ENCODE assay signal across 7 cellular contexts in the genomic region with DNA sequence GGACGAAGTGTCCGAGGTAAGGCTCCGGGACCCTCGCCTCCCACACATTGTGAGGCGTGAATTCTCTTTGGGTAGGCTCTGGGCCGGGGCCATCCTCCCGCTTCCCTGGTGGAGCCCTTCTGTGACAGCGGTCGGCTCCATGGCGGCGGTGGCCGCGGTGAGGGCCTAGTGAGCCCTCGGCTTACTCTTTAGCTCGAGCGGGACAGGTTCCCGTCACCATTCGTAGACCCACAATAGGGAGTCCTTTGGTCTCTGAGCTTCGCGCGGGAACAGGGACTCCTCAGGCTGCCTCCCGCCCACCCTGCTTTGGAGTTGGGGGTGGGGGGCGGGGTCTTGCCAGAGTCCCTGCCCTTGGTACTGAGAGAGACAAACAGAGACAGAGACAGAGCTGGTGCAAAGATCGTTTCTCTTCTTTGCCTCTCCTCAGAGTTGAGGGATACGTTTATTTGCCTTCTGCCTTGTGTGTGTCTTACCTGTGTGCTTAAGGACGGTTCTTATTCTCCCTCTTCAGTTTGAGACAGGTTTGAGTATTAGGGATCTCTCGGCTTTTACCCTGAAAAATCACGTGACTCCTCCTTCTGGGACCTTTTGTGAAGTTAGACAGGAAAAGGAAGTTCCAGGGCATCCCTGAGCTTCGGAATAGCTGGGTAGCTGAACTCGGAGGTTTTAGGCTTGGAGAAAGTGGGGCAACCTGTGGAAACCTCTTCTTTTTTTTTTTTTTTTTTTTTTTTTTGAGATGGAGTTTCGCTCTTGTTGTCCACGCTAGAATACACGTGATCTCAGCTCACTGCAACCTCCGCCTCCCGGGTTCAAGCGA. TPM values are rescaled to one million over a fixed set of nuclear protein-coding genes. Genes with fewer than 3 reads are reported as not detected.
A peak's percentile ranks its signal among the peaks of the same experiment; 100 is the strongest.
DNase-seq lines count a peak whose midpoint lies in the region; ATAC-seq and TF ChIP-seq lines count a peak whose summit lies in the region.

No MANE protein-coding gene starts in this region.

- H3K4me3 ChIP-seq in astrocyte of the spinal cord (ENCODE audit: low read depth, low read length) (peak overlapping the region; percentile 98), iPS-18c (ENCODE audit: insufficient read depth, low read depth, low read length) (peak overlapping the region; percentile 98)

- in situ Hi-C loops in GM13977 (cut with MboI; ENCODE audit: low pct_unique_long_range_greater_than_20kb, low sequenced_read_pairs, unreplicated experiment): no loop called here
- in situ Hi-C loops in astrocyte of the spinal cord (cut with HindIII; ENCODE audit: low sequenced_read_pairs): no loop called here

- H3K9me3 ChIP-seq in iPS-18c (ENCODE audit: control insufficient read depth, insufficient read depth, low read length): no peaks in the 10 kb centered on the region

- DNase-seq in GM13977 (ENCODE audit: low spot score): peak; percentile 44
- DNase-seq in LHCN-M2 (ENCODE audit: low read depth): peak; percentile 53
- DNase-seq in T1000 (lab: John Stamatoyannopoulos, UW): peak; percentile 3
- DNase-seq in astrocyte of the spinal cord (ENCODE audit: low read depth, low spot score): peak; percentile 42
- DNase-seq in stimulated activated CD4-positive, alpha-beta T cell treated with anti-CD3 and anti-CD28 coated beads, Interleukin-12 subunit alpha, Interleukin-12 subunit beta, amount 100 ng/mL, for 24 hours (ENCODE audit: low read depth in 2 of 2): peak; percentile 32 to 38

- ATAC-seq in HG03108 (IDR thresholded peaks at IDR 0.05; ENCODE audit: unreplicated experiment): no peak

- TF ChIP-seq CTCF in GM13977 (IDR thresholded peaks at IDR 0.05; ENCODE audit: extremely low read depth, insufficient read depth, missing control alignments): no peak
- no peak for TF ChIP-seq CTCF in astrocyte of the spinal cord (IDR thresholded peaks at IDR 0.05; ENCODE audit: low read depth, low read length)

RNA-seq across cellular contexts. Expression of gene ANKHD1, which starts 0.8 kb away (rescaled TPM):
- total RNA-seq in LHCN-M2 (2014; rRNA removed): 35.7 and 37.2 TPM in 2 replicates
- 24.8 TPM for polyA plus RNA-seq in LHCN-M2 (2012)

RNA-seq across cellular contexts. Expression of gene SLC4A9, which starts 42.5 kb away (rescaled TPM):
- not detected in 2 replicates for total RNA-seq in LHCN-M2 (2014; rRNA removed)
- not detected for polyA plus RNA-seq in LHCN-M2 (2012)

RNA-seq across cellular contexts. Expression of gene HBEGF, which starts 56.1 kb away (rescaled TPM):
- total RNA-seq in LHCN-M2 (2014; rRNA removed): 1.8 and 1.9 TPM in 2 replicates
- polyA plus RNA-seq in LHCN-M2 (2012): 5.0 TPM

Comparison
In these comparisons a context has a peak if more than half of its experiments do, and no peak if none do; other contexts are left out.
1. DNase-seq: peak in every context shown above with its lines; median percentile 53 in LHCN-M2; 44 in GM13977; 42 in astrocyte of the spinal cord; 35 in stimulated activated CD4-positive, alpha-beta T cell treated with anti-CD3 and anti-CD28 coated beads, Interleukin-12 subunit alpha, Interleukin-12 subunit beta, amount 100 ng/mL, for 24 hours; 3 in T1000.